Comparison of ENCODE assay signal across 13 cellular contexts in genomic region chr6:151689499-151690201, GRCh38.
DNase-seq lines count a peak whose midpoint lies in the region; ATAC-seq and TF ChIP-seq lines count a peak whose summit lies in the region.
"Had no signal": no experiment of that assay in that cellular context is flagged by ENCODE, and none has a peak within 500 bp of the region (broad histone marks: within the 10 kb centered on the region; RNA-seq: fewer than 3 reads in every experiment).

No MANE protein-coding gene starts in this region.

- no peaks in the 10 kb centered on the region for H3K9me3 ChIP-seq in OCI-LY3 (ENCODE audit: insufficient read depth, low read length)
- H3K9me3 ChIP-seq in left ventricle myocardium inferior (replicated peaks): no peaks in the 10 kb centered on the region
- no peaks in the 10 kb centered on the region for H3K9me3 ChIP-seq in suprapubic skin
- H3K9me3 ChIP-seq: sigmoid colon had no signal

- no peaks in the 10 kb centered on the region for H3K36me3 Mint-ChIP-seq in activated naive CD4-positive, alpha-beta T cell treated with anti-CD3 and anti-CD28 coated beads for 36 hours (ENCODE audit: low read depth)
- peaks cover 6 to 15% of the 10 kb centered on the region in 2 donors for H3K36me3 Mint-ChIP-seq in activated naive CD4-positive, alpha-beta T cell treated with anti-CD3 and anti-CD28 coated beads, Interleukin-2, amount 50 U/mL, for 72 hours

- H3K4me1 Mint-ChIP-seq in activated naive CD4-positive, alpha-beta T cell treated with anti-CD3 and anti-CD28 coated beads for 36 hours (ENCODE audit: low read depth): peaks cover 19% of the 10 kb centered on the region

- CTCF ChIA-PET in activated naive CD4-positive, alpha-beta T cell treated with anti-CD3 and anti-CD28 coated beads for 36 hours (lab: Charles Lee): interaction anchor here (0.6 to 3.5 kb wide), 23 partner anchors 9 to 582 kb away, joined by 3 to 18 read pairs (median 6); no protein-coding TSS in a partner anchor

- H4K20me1 ChIP-seq in OCI-LY3 (ENCODE audit: insufficient read depth, low read length): no peaks in the 10 kb centered on the region

- H2AFZ ChIP-seq in OCI-LY3 (ENCODE audit: low read depth, low read length): 0 out of 2 replicates have a peak overlapping the region, but pooled peaks have one; percentile 36

- TF ChIP-seq POLR2A in suprapubic skin (IDR thresholded peaks at IDR 0.05): no peak

- no peak for TF ChIP-seq EP300 in suprapubic skin (IDR thresholded peaks at IDR 0.05)

- TF ChIP-seq CTCF in OCI-LY3 (IDR thresholded peaks at IDR 0.05; ENCODE audit: low read depth, low read length) (no peak), left ventricle myocardium inferior (IDR thresholded peaks at IDR 0.05; ENCODE audit: borderline replicate concordance) (no peak), suprapubic skin (IDR thresholded peaks at IDR 0.05) (no peak)

- peak overlapping the region; percentile 61; the same call in 1 of the 2 replicates for H3K9ac ChIP-seq in OCI-LY3 (ENCODE audit: low read length)

- H3K36me3 ChIP-seq in OCI-LY3 (replicated peaks; ENCODE audit: low read depth, low read length) (peaks cover 7% of the 10 kb centered on the region), left ventricle myocardium inferior (no peaks in the 10 kb centered on the region), suprapubic skin (no peaks in the 10 kb centered on the region)
- H3K36me3 ChIP-seq: sigmoid colon had no signal

- no peaks in the 10 kb centered on the region for H3K27me3 Mint-ChIP-seq in activated naive CD4-positive, alpha-beta T cell treated with anti-CD3 and anti-CD28 coated beads for 36 hours (ENCODE audit: low read depth)

- H3K27ac ChIP-seq in OCI-LY3 (ENCODE audit: low read length) (no peak overlapping the region), left ventricle myocardium inferior (replicated peaks) (peak overlapping the region; percentile 77), suprapubic skin (peak overlapping the region; percentile 69)

- H3K4me2 ChIP-seq in OCI-LY3 (ENCODE audit: low read length): peak overlapping the region; percentile 89

- no peak overlapping the region for H3K4me3 Mint-ChIP-seq in activated naive CD4-positive, alpha-beta T cell treated with anti-CD3 and anti-CD28 coated beads for 36 hours

- H3K4me1 ChIP-seq in OCI-LY3 (ENCODE audit: low read length): peaks cover 25% of the 10 kb centered on the region
- H3K4me1 ChIP-seq in left ventricle myocardium inferior: no peaks in the 10 kb centered on the region
- H3K4me1 ChIP-seq in suprapubic skin: peaks cover 11% of the 10 kb centered on the region
- H3K4me1 ChIP-seq: sigmoid colon had no signal

- no peak for DNase-seq in activated naive CD4-positive, alpha-beta T cell treated with anti-CD3 and anti-CD28 coated beads for 36 hours
- DNase-seq in activated naive CD4-positive, alpha-beta T cell treated with anti-CD3 and anti-CD28 coated beads, Interleukin-2, amount 50 U/mL, for 72 hours (ENCODE audit: low spot score in 2 of 2): no peak
- DNase-seq in left ventricle myocardium inferior (no peak), suprapubic skin (ENCODE audit: low spot score in 2 of 2) (no peak), NCI-H1417 treated with DMSO at 0.1 percent for 48 hours (lab: John Stamatoyannopoulos, UW) (no peak), hippocampal formation (lab: John Stamatoyannopoulos, UW) (no peak), T1000 (lab: John Stamatoyannopoulos, UW) (no peak)
- DNase-seq: activated CD8-positive, alpha-beta memory T cell treated with anti-CD3 and anti-CD28 coated beads, Interleukin-2, amount 50 U/mL, for 48 hours; erythroblast; NCI-H2081; sigmoid colon had no signal

- peak overlapping the region; percentile 66 for H3K27ac Mint-ChIP-seq in activated naive CD4-positive, alpha-beta T cell treated with anti-CD3 and anti-CD28 coated beads for 36 hours
- H3K27ac Mint-ChIP-seq in activated naive CD4-positive, alpha-beta T cell treated with anti-CD3 and anti-CD28 coated beads, Interleukin-2, amount 50 U/mL, for 72 hours: no peak overlapping the region

- H3K79me2 ChIP-seq in OCI-LY3 (ENCODE audit: low read length): no peaks in the 10 kb centered on the region

- intact Hi-C loops in activated naive CD4-positive, alpha-beta T cell treated with anti-CD3 and anti-CD28 coated beads for 36 hours (cut with micrococcal nuclease): loop anchor here (1.0 to 5.0 kb wide), 8 partner anchors 76 to 649 kb away; partner anchors contain the start of gene ESR1
- intact Hi-C loops in left ventricle myocardium inferior (cut with micrococcal nuclease): loop anchor here (10.0 kb wide), 1 partner anchor 435 kb away; no protein-coding TSS in a partner anchor

- H3K9me3 Mint-ChIP-seq in activated naive CD4-positive, alpha-beta T cell treated with anti-CD3 and anti-CD28 coated beads for 36 hours: no peaks in the 10 kb centered on the region
- H3K9me3 Mint-ChIP-seq in activated naive CD4-positive, alpha-beta T cell treated with anti-CD3 and anti-CD28 coated beads, Interleukin-2, amount 50 U/mL, for 72 hours: peaks cover 0 to 6% of the 10 kb centered on the region in 2 donors

- no peaks in the 10 kb centered on the region for H3K27me3 ChIP-seq in OCI-LY3 (ENCODE audit: low read depth, low read length)
- H3K27me3 ChIP-seq in left ventricle myocardium inferior (ENCODE audit: low read depth): peaks cover 15% of the 10 kb centered on the region
- no peaks in the 10 kb centered on the region for H3K27me3 ChIP-seq in suprapubic skin
- H3K27me3 ChIP-seq: sigmoid colon had no signal

- ATAC-seq in activated naive CD4-positive, alpha-beta T cell treated with anti-CD3 and anti-CD28 coated beads, Interleukin-2, amount 50 U/mL, for 72 hours: no peak
- ATAC-seq: K562 had no signal

- peak overlapping the region; percentile 72 for H3K4me3 ChIP-seq in OCI-LY3 (ENCODE audit: low read length)
- peak overlapping the region; percentile 55 for H3K4me3 ChIP-seq in left ventricle myocardium inferior
- H3K4me3 ChIP-seq in suprapubic skin: no peak overlapping the region
- H3K4me3 ChIP-seq: K562 had no signal

- 74% methylated on average over 5 of the region's 5 CpGs for WGBS in suprapubic skin
